20 cellular contexts compared by ENCODE assay signal in genomic region chr21:40531016-40531415, GRCh38.
A peak's percentile ranks its signal among the peaks of the same experiment; 100 is the strongest.
DNase-seq lines count a peak whose midpoint lies in the region; ATAC-seq, FAIRE-seq and TF ChIP-seq lines count a peak whose summit lies in the region.
"Had no signal": no experiment of that assay in that cellular context is flagged by ENCODE, and none has a peak within 500 bp of the region (broad histone marks: within the 10 kb centered on the region; RNA-seq: fewer than 3 reads in every experiment).

No MANE protein-coding gene starts in this region.

- no peak overlapping the region for H3K18ac ChIP-seq in H1 (ENCODE audit: extremely low read depth, low read length)

- H3K4me3 ChIP-seq in H1 (ENCODE audit: extremely low read depth in 1 of 4, insufficient read depth in 2 of 4, low read depth in 3 of 4, low read length in 4 of 4) (no peak overlapping the region), neural progenitor cell (no peak overlapping the region)
- H3K4me3 ChIP-seq: BLaER1, GM12878 had no signal

- H3K9ac ChIP-seq in H1 (replicated peaks in 1 of 4; ENCODE audit: extremely low read depth in 1 of 4, low read depth in 3 of 4, low read length in 3 of 4) (no peak overlapping the region), neural progenitor cell (no peak overlapping the region)
- H3K9ac ChIP-seq: BLaER1 had no signal

- no peak overlapping the region for H2BK5ac ChIP-seq in H1 (ENCODE audit: low read depth, low read length)

- peak overlapping the region; percentile 21; the same call in 1 of the 2 replicates for H2BK15ac ChIP-seq in H1 (ENCODE audit: low read length)

- no peak overlapping the region for H3K4ac ChIP-seq in H1 (replicated peaks; ENCODE audit: insufficient read length, low read depth, low read length)

- H3K23ac ChIP-seq in H1 (ENCODE audit: insufficient read length) = no peak overlapping the region

- no peaks in the 10 kb centered on the region for H3F3A ChIP-seq in neural progenitor cell (ENCODE audit: low read depth)

- TF ChIP-seq CTCF in VCaP (conservative IDR thresholded peaks at IDR 0.05) (no peak), H1 (IDR thresholded peaks at IDR 0.05; ENCODE audit: control extremely low read depth in 1 of 3, insufficient read depth in 1 of 3, low read depth in 1 of 3, low read length in 3 of 3) (no peak), neural progenitor cell (IDR thresholded peaks at IDR 0.05) (no peak)

- no peak overlapping the region for H3K14ac ChIP-seq in H1 (ENCODE audit: insufficient read length)

- peaks cover 11% of the 10 kb centered on the region for H3K9me3 Mint-ChIP-seq in neural progenitor cell

- no peaks in the 10 kb centered on the region for H4K20me1 ChIP-seq in H1 (replicated peaks in 1 of 2; ENCODE audit: control insufficient read depth in 1 of 2, insufficient read depth in 2 of 2, low read length in 2 of 2)
- no peaks in the 10 kb centered on the region for H4K20me1 ChIP-seq in neural progenitor cell (ENCODE audit: low read depth)
- H4K20me1 ChIP-seq: BLaER1 had no signal

- H3K79me1 ChIP-seq in H1 (ENCODE audit: low read depth, low read length) = no peaks in the 10 kb centered on the region

- no peak overlapping the region for H2BK12ac ChIP-seq in H1 (ENCODE audit: low read depth, low read length)

- no peak for TF ChIP-seq EP300 in H1 (IDR thresholded peaks at IDR 0.05; ENCODE audit: borderline replicate concordance in 1 of 2, low read depth in 2 of 2, low read length in 2 of 2)

- H3K27me3 ChIP-seq in H1 (replicated peaks in 1 of 4; ENCODE audit: control insufficient read depth in 3 of 4, extremely low read depth in 1 of 4, insufficient read depth in 3 of 4, low read length in 3 of 4) (no peaks in the 10 kb centered on the region), neural progenitor cell (no peaks in the 10 kb centered on the region)
- H3K27me3 ChIP-seq: BLaER1 had no signal

- H4K5ac ChIP-seq in H1 (ENCODE audit: insufficient read length, low read depth, low read length) = no peak overlapping the region

- FAIRE-seq in H1 (lab: Jason Lieb, UNC) = no peak
- FAIRE-seq: GM12878, GM19239 had no signal

- POLR2A ChIA-PET in H1 (lab: Charles Lee; ENCODE audit: partially characterized antibody) = no interaction called here

- peaks cover 6% of the 10 kb centered on the region for H3K27me3 Mint-ChIP-seq in neural progenitor cell (ENCODE audit: insufficient read depth, low read depth)
- H3K27me3 Mint-ChIP-seq: B cell; CD4-positive, CD25-positive, alpha-beta regulatory T cell had no signal

- no peak overlapping the region for H3K56ac ChIP-seq in H1 (replicated peaks; ENCODE audit: insufficient read length, low read depth, low read length)

- H3K23me2 ChIP-seq in H1 (ENCODE audit: low read depth, low read length) = peaks cover 3% of the 10 kb centered on the region; the same call in 1 of the 2 replicates

- no peaks in the 10 kb centered on the region for H3K4me1 Mint-ChIP-seq in neural progenitor cell
- H3K4me1 Mint-ChIP-seq: B cell; CD4-positive, CD25-positive, alpha-beta regulatory T cell had no signal

- H3K9me3 ChIP-seq in H1 (ENCODE audit: insufficient read depth in 2 of 2, low read depth in 1 of 2, low read length in 1 of 2) (no peaks in the 10 kb centered on the region; a peak in 1 of 4 replicates), neural progenitor cell (ENCODE audit: low read depth) (no peaks in the 10 kb centered on the region)
- H3K9me3 ChIP-seq: BLaER1, Caco-2 had no signal

- H3K4me1 ChIP-seq in H1 (replicated peaks in 1 of 4; ENCODE audit: control insufficient read depth in 3 of 4, insufficient read depth in 4 of 4, low read length in 3 of 4) (no peaks in the 10 kb centered on the region), neural progenitor cell (no peaks in the 10 kb centered on the region)
- H3K4me1 ChIP-seq: BLaER1, Caco-2 had no signal

- peak overlapping the region; percentile 17 for H3K4me3 Mint-ChIP-seq in neural progenitor cell
- H3K4me3 Mint-ChIP-seq: B cell; CD4-positive, CD25-positive, alpha-beta regulatory T cell; CD8-positive, alpha-beta T cell had no signal

- H3K36me3 Mint-ChIP-seq in neural progenitor cell = peaks cover 3% of the 10 kb centered on the region
- H3K36me3 Mint-ChIP-seq: CD4-positive, CD25-positive, alpha-beta regulatory T cell; CD8-positive, alpha-beta T cell had no signal

- no peak for TF ChIP-seq POLR2A in H1 (IDR thresholded peaks at IDR 0.05; ENCODE audit: control extremely low read depth in 1 of 2, low read depth in 2 of 2, low read length in 2 of 2)

- DNase-seq in H1 (ENCODE audit: low read depth in 1 of 2, low spot score in 2 of 2) (no peak), neural progenitor cell (ENCODE audit: low spot score) (no peak), UCSD-AML1 (lab: John Stamatoyannopoulos, UW; ENCODE audit: unreplicated experiment) (no peak)
- no peak for DNase-seq in activated naive CD4-positive, alpha-beta T cell (lab: John Stamatoyannopoulos, UW)
- DNase-seq: Caco-2; CD4-positive, CD25-positive, alpha-beta regulatory T cell; CD8-positive, alpha-beta T cell; DMS153; DND-41; GDM1; GOT3; H7; HCEC 1CT had no signal

- H3K79me2 ChIP-seq in H1 (ENCODE audit: control insufficient read depth in 1 of 2, insufficient read depth in 2 of 2, low read length in 2 of 2) (no peaks in the 10 kb centered on the region), neural progenitor cell (ENCODE audit: low read depth) (no peaks in the 10 kb centered on the region)

- H4K8ac ChIP-seq in H1 (ENCODE audit: extremely low read depth, insufficient read depth, low read length) = no peak overlapping the region

- no peak overlapping the region for H2BK20ac ChIP-seq in H1 (ENCODE audit: low read length)

- no peak overlapping the region for H3K27ac Mint-ChIP-seq in neural progenitor cell
- H3K27ac Mint-ChIP-seq: B cell; CD4-positive, CD25-positive, alpha-beta regulatory T cell; CD8-positive, alpha-beta T cell had no signal

- no peak overlapping the region for H3K4me2 ChIP-seq in H1 (ENCODE audit: insufficient read depth in 1 of 2, low read depth in 2 of 2, low read length in 2 of 2)
- H3K4me2 ChIP-seq in neural progenitor cell = no peak overlapping the region
- H3K4me2 ChIP-seq: BLaER1 had no signal

- H2AK5ac ChIP-seq in H1 (ENCODE audit: low read depth, low read length) = peak overlapping the region; percentile 43; the same call in 1 of the 2 replicates

- no peak for ATAC-seq in GM21786 (IDR thresholded peaks at IDR 0.05; ENCODE audit: unreplicated experiment)
- ATAC-seq: CD8-positive, alpha-beta T cell; GM12878 had no signal

- CTCF ChIA-PET in H1 (lab: Charles Lee; ENCODE audit: partially characterized antibody) = interaction anchor here (1.2 to 1.3 kb wide), 2 partner anchors 16 to 18 kb away, joined by 3 read pairs; no protein-coding TSS in a partner anchor

- 94% methylated on average over 10 of the region's 10 CpGs; no CpG with 5 or more reads in 1 of the 2 experiments for WGBS in H1 (ENCODE audit: extremely low coverage in 1 of 2, insufficient coverage in 1 of 2, insufficient read length in 1 of 2, insufficient replicate concordance in 2 of 2, low coverage in 1 of 2, low lambda C conversion rate in 2 of 2, missing lambda C conversion rate in 1 of 2), 2 experiments

- H4K91ac ChIP-seq in H1 (replicated peaks; ENCODE audit: insufficient read length, low read length) = no peak overlapping the region

- TF ChIP-seq RAD21 in H1 (IDR thresholded peaks at IDR 0.05 in 1 of 2, conservative IDR thresholded peaks at IDR 0.05 in 1 of 2; ENCODE audit: low read depth in 2 of 2, low read length in 2 of 2) = no peak

- H3K36me3 ChIP-seq in H1 (ENCODE audit: control insufficient read depth in 2 of 4, insufficient read depth in 4 of 4, low read length in 3 of 4) (no peaks in the 10 kb centered on the region), neural progenitor cell (no peaks in the 10 kb centered on the region)
- H3K36me3 ChIP-seq: BLaER1 had no signal

- peak overlapping the region; percentile 40; the same call in 1 of the 2 replicates for H3K27ac ChIP-seq in VCaP
- H3K27ac ChIP-seq in H1 (ENCODE audit: low read depth, low read length) = no peak overlapping the region
- H3K27ac ChIP-seq in neural progenitor cell = no peak overlapping the region
- H3K27ac ChIP-seq: BLaER1, C4-2B had no signal

- no peak overlapping the region for H2BK120ac ChIP-seq in H1 (replicated peaks; ENCODE audit: low read depth, low read length)

- H2AFZ ChIP-seq in H1 (ENCODE audit: low read length) = no peak overlapping the region
- H2AFZ ChIP-seq in neural progenitor cell (replicated peaks) = no peak overlapping the region

TF ChIP-seq in H1, 55 proteins besides CTCF, POLR2A, EP300 and RAD21:
- TF ChIP-seq TEAD4 (IDR thresholded peaks at IDR 0.05; ENCODE audit: low read depth, low read length) = no peak
- TF ChIP-seq TCF12 (IDR thresholded peaks at IDR 0.05; ENCODE audit: low read depth, low read length) = no peak
- no peak for TF ChIP-seq ATF2 (IDR thresholded peaks at IDR 0.05; ENCODE audit: low read length)
- TF ChIP-seq RBBP5 (IDR thresholded peaks at IDR 0.05; ENCODE audit: borderline replicate concordance, low read depth, low read length) = no peak
- no peak for TF ChIP-seq KDM1A (IDR thresholded peaks at IDR 0.05; ENCODE audit: borderline replicate concordance, low read length)
- TF ChIP-seq SP1 (IDR thresholded peaks at IDR 0.05; ENCODE audit: low read depth, low read length) = no peak
- TF ChIP-seq BACH1 (IDR thresholded peaks at IDR 0.05; ENCODE audit: low read length) = no peak
- no peak for TF ChIP-seq TAF7 (optimal IDR thresholded peaks at IDR 0.05; ENCODE audit: borderline replicate concordance, low read depth, low read length)
- no peak for TF ChIP-seq MAFK (IDR thresholded peaks at IDR 0.05; ENCODE audit: low read depth, low read length)
- TF ChIP-seq ATF3 (IDR thresholded peaks at IDR 0.05; ENCODE audit: insufficient read depth, low read depth, low read length) = no peak
- no peak for TF ChIP-seq HDAC2 (IDR thresholded peaks at IDR 0.05; ENCODE audit: borderline replicate concordance in 1 of 2, low read depth in 2 of 2, low read length in 2 of 2)
- no peak for TF ChIP-seq KDM4A (IDR thresholded peaks at IDR 0.05; ENCODE audit: low read depth, low read length, severe bottlenecking)
